In the genomic region with DNA sequence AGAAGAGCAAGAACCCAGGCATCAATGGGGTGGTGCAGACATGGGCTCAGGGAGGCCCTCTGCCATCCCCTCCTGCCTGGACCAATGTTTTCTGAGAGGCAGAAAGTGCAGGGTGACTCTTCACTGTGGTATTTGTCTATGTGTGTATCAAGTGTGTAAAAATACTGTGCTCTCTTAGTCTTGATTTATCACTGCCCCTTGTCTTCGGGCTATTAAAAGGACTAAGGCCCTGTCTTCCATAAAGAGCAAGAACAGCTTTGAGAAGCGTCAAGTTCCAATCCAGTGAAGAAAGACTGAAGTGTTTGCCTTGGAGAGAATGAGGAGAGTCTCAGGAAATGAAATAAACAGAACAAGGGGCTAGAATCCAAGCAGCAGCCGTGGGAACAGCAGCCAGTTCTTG, we compare ENCODE assay signal across 14 cellular contexts. TPM values are rescaled to one million over a fixed set of nuclear protein-coding genes. Genes with fewer than 3 reads are reported as not detected.
DNase-seq lines count a peak whose midpoint lies in the region; ATAC-seq and TF ChIP-seq lines count a peak whose summit lies in the region.
"Had no signal": no experiment of that assay in that cellular context is flagged by ENCODE, and none has a peak within 500 bp of the region (broad histone marks: within the 10 kb centered on the region; RNA-seq: fewer than 3 reads in every experiment).

No MANE protein-coding gene starts in this region.

- H3K9me3 ChIP-seq in HEK293 (ENCODE audit: control insufficient read depth, insufficient read depth, low read depth, low read length), result no peaks in the 10 kb centered on the region
- no peaks in the 10 kb centered on the region for H3K9me3 ChIP-seq in stomach

- peak; percentile 42 to 52 for DNase-seq in cardiac fibroblast (ENCODE audit: low read depth in 2 of 2)
- peak; percentile 70 for DNase-seq in kidney glomerular epithelial cell (lab: John Stamatoyannopoulos, UW)
- no peak for DNase-seq in stomach
- DNase-seq in activated CD8-positive, alpha-beta T cell treated with anti-CD3 and anti-CD28 coated beads for 36 hours, result no peak
- DNase-seq in A172 (ENCODE audit: low spot score), result no peak
- no peak for DNase-seq in NCI-H2029 treated with DMSO at 0.1 percent for 48 hours (lab: John Stamatoyannopoulos, UW)
- no peak for DNase-seq in mucosa of gallbladder (ENCODE audit: low spot score)
- DNase-seq: activated effector memory CD4-positive, alpha-beta T cell treated with anti-CD3 and anti-CD28 coated beads, Interleukin-2, amount 50 U/mL, for 16 hours; CD4-positive, alpha-beta memory T cell; H9; naive thymus-derived CD8-positive, alpha-beta T cell; stimulated activated CD4-positive, alpha-beta T cell treated with anti-CD3 and anti-CD28 coated beads, Interleukin-2, amount 100 ng/mL, for 24 hours had no signal

- H3K27ac Mint-ChIP-seq in activated CD8-positive, alpha-beta T cell treated with anti-CD3 and anti-CD28 coated beads for 36 hours, result no peak overlapping the region
- H3K27ac Mint-ChIP-seq: CD4-positive, alpha-beta memory T cell; H9 had no signal

- H3K4me3 ChIP-seq in HEK293 (ENCODE audit: low read depth, low read length) (no peak overlapping the region), cardiac fibroblast (replicated peaks in 1 of 2; ENCODE audit: low read depth in 2 of 2, low read length in 2 of 2) (no peak overlapping the region), stomach (no peak overlapping the region)

- no peak for ATAC-seq in activated CD8-positive, alpha-beta T cell treated with anti-CD3 and anti-CD28 coated beads for 36 hours

- TF ChIP-seq POLR2A in stomach (IDR thresholded peaks at IDR 0.05), result no peak

- H3K27me3 Mint-ChIP-seq in activated CD8-positive, alpha-beta T cell treated with anti-CD3 and anti-CD28 coated beads for 36 hours, result peaks cover 24% of the 10 kb centered on the region

- CTCF ChIA-PET in HEK293 (lab: Yijun Ruan, JAX), result interaction anchor here (0.8 to 1.8 kb wide), 5 partner anchors 16 to 454 kb away, joined by 3 to 5 read pairs (median 4); no protein-coding TSS in a partner anchor
- CTCF ChIA-PET in activated CD8-positive, alpha-beta T cell treated with anti-CD3 and anti-CD28 coated beads for 36 hours (lab: Charles Lee), result interaction anchor here (1.3 to 3.4 kb wide), 2 partner anchors 206 to 358 kb away, joined by 4 to 17 read pairs; no protein-coding TSS in a partner anchor

- POLR2A ChIA-PET in HEK293 (lab: Yijun Ruan, JAX), result no interaction called here
- POLR2A ChIA-PET in activated CD8-positive, alpha-beta T cell treated with anti-CD3 and anti-CD28 coated beads for 36 hours (lab: Charles Lee), result no interaction called here

- H3K4me1 ChIP-seq in HEK293 (ENCODE audit: control insufficient read depth, insufficient read depth, low read length), result peaks cover 3% of the 10 kb centered on the region
- peaks cover 6 to 66% (median 31%) of the 10 kb centered on the region in 4 donors for H3K4me1 ChIP-seq in stomach

- TF ChIP-seq EP300 in stomach (IDR thresholded peaks at IDR 0.05), result no peak

- no peak overlapping the region for H3K4me3 Mint-ChIP-seq in activated CD8-positive, alpha-beta T cell treated with anti-CD3 and anti-CD28 coated beads for 36 hours
- H3K4me3 Mint-ChIP-seq: CD4-positive, alpha-beta memory T cell; dendritic cell treated with granulocyte-macrophage colony-stimulating factor and Interleukin-4, amounts not matched to agents 40 ng/mL and 50 ng/mL, for 4 days; H9; naive thymus-derived CD8-positive, alpha-beta T cell had no signal

- no peaks in the 10 kb centered on the region for H3K4me1 Mint-ChIP-seq in activated CD8-positive, alpha-beta T cell treated with anti-CD3 and anti-CD28 coated beads for 36 hours (ENCODE audit: low read depth)

- no peaks in the 10 kb centered on the region for H3K9me3 Mint-ChIP-seq in activated CD8-positive, alpha-beta T cell treated with anti-CD3 and anti-CD28 coated beads for 36 hours
- H3K9me3 Mint-ChIP-seq: CD4-positive, alpha-beta memory T cell; dendritic cell treated with granulocyte-macrophage colony-stimulating factor and Interleukin-4, amounts not matched to agents 40 ng/mL and 50 ng/mL, for 4 days; H9; naive thymus-derived CD8-positive, alpha-beta T cell had no signal

- intact Hi-C loops in stomach (cut with DNase I; ENCODE audit: low total_unique reads), result loop anchor here (5.0 kb wide), 1 partner anchor 352 kb away; no protein-coding TSS in a partner anchor
- intact Hi-C loops in activated CD8-positive, alpha-beta T cell treated with anti-CD3 and anti-CD28 coated beads for 36 hours (cut with micrococcal nuclease), result loop anchor here (5.0 kb wide), 1 partner anchor 142 kb away; the partner anchor contains the start of gene ME3

- no peaks in the 10 kb centered on the region for H3K36me3 Mint-ChIP-seq in activated CD8-positive, alpha-beta T cell treated with anti-CD3 and anti-CD28 coated beads for 36 hours (ENCODE audit: low read depth)
- H3K36me3 Mint-ChIP-seq: CD4-positive, alpha-beta memory T cell; naive thymus-derived CD8-positive, alpha-beta T cell had no signal

- H3K27ac ChIP-seq in HEK293 (ENCODE audit: extremely low read depth, low read depth, low read length) (no peak overlapping the region), stomach (peak overlapping the region in 4 of 5 donors; percentile 31 to 79 (median 73))

- WGBS in stomach, 5 donors, result 56 to 81% (median 57%) methylated on average over 3 of the region's 3 CpGs

- H3K36me3 ChIP-seq in HEK293 (ENCODE audit: control insufficient read depth in 2 of 2, insufficient read depth in 1 of 2, low read length in 2 of 2) (no peaks in the 10 kb centered on the region), stomach (no peaks in the 10 kb centered on the region)

- TF ChIP-seq CTCF in HEK293 (tag by site-specific recombination; IDR thresholded peaks at IDR 0.05) (no peak), cardiac fibroblast (IDR thresholded peaks at IDR 0.05; ENCODE audit: low read depth, low read length) (no peak), stomach (IDR thresholded peaks at IDR 0.05) (no peak)
- no peak for TF ChIP-seq CTCF in activated CD8-positive, alpha-beta T cell treated with anti-CD3 and anti-CD28 coated beads for 36 hours (IDR thresholded peaks at IDR 0.05)

- no peaks in the 10 kb centered on the region for H3K27me3 ChIP-seq in stomach

TF ChIP-seq in HEK293, 187 proteins besides CTCF, POLR2A, EP300 and RAD21:
- TF ChIP-seq ZNF341 (tag by site-specific recombination; IDR thresholded peaks at IDR 0.05; ENCODE audit: low read depth) (0 out of 2 replicates have a peak, but pooled peaks have one; percentile 23), GLIS1 (tag by site-specific recombination; IDR thresholded peaks at IDR 0.05) (peak; percentile 28; the same call in 1 of the 2 replicates), ZXDB (tag by site-specific recombination; IDR thresholded peaks at IDR 0.05) (0 out of 2 replicates have a peak, but pooled peaks have one; percentile 49), GFI1B (tag by site-specific recombination; IDR thresholded peaks at IDR 0.05) (no peak), SP7 (tag by site-specific recombination; IDR thresholded peaks at IDR 0.05) (no peak), ZEB2 (tag by site-specific recombination; IDR thresholded peaks at IDR 0.05) (0 out of 2 replicates have a peak, but pooled peaks have one; percentile 32)
TF ChIP-seq in HEK293: peak in this region for 4.

RNA-seq across cellular contexts. Expression of gene PRSS23, which starts 14.4 kb away (rescaled TPM):
- total RNA-seq in stomach (10 to 100 TPM in 4 of 5 donors, 1 to 10 TPM in 1; 4.1 to 98.8 (median 72.9) TPM), mucosa of gallbladder (178 TPM)
- polyA plus RNA-seq in stomach, result 10 to 100 TPM; 11.0 to 12.2 (median 11.7) TPM
- total RNA-seq in activated CD8-positive, alpha-beta T cell treated with anti-CD3 and anti-CD28 coated beads for 36 hours, result 1 to 10 TPM; 1.4 to 2.3 TPM
- 184 and 229 TPM in 2 replicates for total RNA-seq in A172 (2014; rRNA removed; shearing (Covaris generic))
- total RNA-seq: CD4-positive, alpha-beta memory T cell had no signal

Comparison
In these comparisons a context has a peak if more than half of its experiments do, and no peak if none do; other contexts are left out.
1. DNase-seq: peak in cardiac fibroblast (2 of 2) and kidney glomerular epithelial cell (single experiment); none in stomach (single experiment), activated CD8-positive, alpha-beta T cell treated with anti-CD3 and anti-CD28 coated beads for 36 hours (single experiment), A172 (single experiment), NCI-H2029 treated with DMSO at 0.1 percent for 48 hours (single experiment) and mucosa of gallbladder (single experiment).